ENCODE assay signal across 8 cellular contexts in the genomic region with DNA sequence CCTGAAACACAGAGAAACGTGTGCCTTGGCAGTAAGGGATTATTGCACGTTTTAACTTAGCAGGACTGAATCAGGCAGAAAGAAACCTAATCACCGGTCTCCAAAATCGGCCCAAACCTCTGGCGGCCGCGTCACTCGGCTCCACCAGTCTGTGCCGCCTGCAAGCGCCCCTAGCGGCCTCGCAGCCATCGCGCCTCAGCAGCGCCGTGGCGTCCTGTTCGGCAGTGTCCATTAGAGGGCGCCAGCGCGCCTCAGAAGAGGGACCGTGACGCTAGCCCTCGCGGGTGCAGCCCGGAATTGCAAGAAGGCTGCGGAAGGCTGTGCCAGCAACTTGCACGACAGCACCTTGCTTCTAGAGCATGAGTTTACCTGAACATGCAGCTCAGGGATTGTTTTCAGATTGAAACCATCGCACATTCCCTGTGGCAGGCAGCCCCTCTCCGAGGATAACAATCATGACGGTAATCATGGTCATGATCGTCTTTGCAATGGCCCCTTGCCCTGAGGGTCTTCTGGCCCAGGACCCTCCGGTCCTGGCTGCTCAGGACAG.
DNase-seq lines count a peak whose midpoint lies in the region; ATAC-seq lines count a peak whose summit lies in the region.

No MANE protein-coding gene starts in this region.

- DNase-seq in AG20443 (ENCODE audit: low spot score) (peak; percentile 97), NCI-H345 treated with DMSO at 0.1 percent for 48 hours (lab: John Stamatoyannopoulos, UW; ENCODE audit: unreplicated experiment) (peak; percentile 90), cerebellar cortex (ENCODE audit: low spot score) (peak; percentile 95), islet precursor cell (peak; percentile 97)
- peak; percentile 95 to 97 for DNase-seq in stimulated activated CD4-positive, alpha-beta T cell treated with anti-CD3 and anti-CD28 coated beads, Interleukin-12 subunit alpha, Interleukin-12 subunit beta, amount 100 ng/mL, for 24 hours (ENCODE audit: low read depth in 2 of 2)

- ATAC-seq in GM19035 (IDR thresholded peaks at IDR 0.05; ENCODE audit: unreplicated experiment) (peak; percentile 99), HG03354 (IDR thresholded peaks at IDR 0.05; ENCODE audit: poor library complexity, severe bottlenecking, unreplicated experiment) (peak; percentile 99)
- ATAC-seq in activated CD4-positive, CD25-positive, alpha-beta regulatory T cell treated with anti-CD3 and anti-CD28 coated beads, Interleukin-2, amount 50 U/mL, for 24 hours, result peak; percentile 98 to 99

Comparison
In these comparisons a context has a peak if more than half of its experiments do, and no peak if none do; other contexts are left out.
1. Peak in every context shown above with its lines: DNase-seq and ATAC-seq.